Comparison of ENCODE assay signal across 8 cellular contexts in the genomic region with DNA sequence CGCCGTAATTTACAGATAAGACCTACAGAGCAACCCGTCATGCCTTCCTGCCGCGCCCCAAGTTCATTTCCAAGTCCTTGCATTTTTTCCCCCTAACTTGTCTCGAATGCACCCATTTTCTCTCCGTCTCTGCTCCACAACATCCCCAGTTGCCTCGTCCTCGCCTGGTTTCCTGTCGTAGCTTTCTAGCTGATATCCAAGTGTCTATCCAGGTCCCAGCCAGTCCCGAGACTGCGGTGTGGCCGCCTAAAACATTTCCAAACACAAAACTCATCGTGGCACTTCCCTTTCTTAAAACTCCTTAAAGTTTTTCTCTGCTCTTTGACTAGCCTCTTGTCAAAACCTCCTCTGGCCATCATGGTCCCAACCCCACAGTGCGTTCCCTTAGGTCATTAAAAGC. TPM values are rescaled to one million over a fixed set of nuclear protein-coding genes. Genes with fewer than 3 reads are reported as not detected.
DNase-seq lines count a peak whose midpoint lies in the region; ATAC-seq and TF ChIP-seq lines count a peak whose summit lies in the region.

No MANE protein-coding gene starts in this region.

- H3K4me1 Mint-ChIP-seq in activated CD4-positive, alpha-beta T cell treated with anti-CD3 and anti-CD28 coated beads, Interleukin-2, amount 10 ng/mL, durations not matched to agents 24 days and 14 days = peaks cover 24% of the 10 kb centered on the region
- peaks cover 25% of the 10 kb centered on the region for H3K4me1 Mint-ChIP-seq in activated CD8-positive, alpha-beta T cell treated with anti-CD3 and anti-CD28 coated beads for 36 hours (ENCODE audit: low read depth)

- H3K9me3 ChIP-seq in iPS-18c (ENCODE audit: control insufficient read depth, insufficient read depth, low read length) (no peaks in the 10 kb centered on the region), thymus (ENCODE audit: control insufficient read depth) (no peaks in the 10 kb centered on the region)

- no peak for ATAC-seq in activated CD8-positive, alpha-beta T cell treated with anti-CD3 and anti-CD28 coated beads for 36 hours
- no peak for ATAC-seq in HG03354 (IDR thresholded peaks at IDR 0.05; ENCODE audit: poor library complexity, severe bottlenecking, unreplicated experiment)
- no peak for ATAC-seq in HG02571 (IDR thresholded peaks at IDR 0.05; ENCODE audit: unreplicated experiment)

- intact Hi-C loops in activated CD4-positive, alpha-beta T cell treated with anti-CD3 and anti-CD28 coated beads, Interleukin-2, amount 10 ng/mL, durations not matched to agents 24 days and 14 days (cut with micrococcal nuclease) = no loop called here
- intact Hi-C loops in activated CD8-positive, alpha-beta T cell treated with anti-CD3 and anti-CD28 coated beads for 36 hours (cut with micrococcal nuclease) = no loop called here

- CTCF ChIA-PET in activated CD8-positive, alpha-beta T cell treated with anti-CD3 and anti-CD28 coated beads for 36 hours (lab: Charles Lee) = interaction anchor here (0.8 to 1.3 kb wide), 2 partner anchors 8 to 26 kb away, joined by 3 read pairs; no protein-coding TSS in a partner anchor

- H3K4me3 ChIP-seq in iPS-18c (ENCODE audit: insufficient read depth, low read depth, low read length) = peak overlapping the region; percentile 88; the same call in 1 of the 2 replicates
- peak overlapping the region; percentile 86 for H3K4me3 ChIP-seq in thymus (ENCODE audit: low read length)

- no peak overlapping the region for H3K27ac ChIP-seq in thymus (ENCODE audit: low read depth)

- 48% methylated on average over 15 of the region's 15 CpGs for WGBS in thymus

- POLR2A ChIA-PET in activated CD8-positive, alpha-beta T cell treated with anti-CD3 and anti-CD28 coated beads for 36 hours (lab: Charles Lee) = no interaction called here

- no peaks in the 10 kb centered on the region for H3K27me3 ChIP-seq in thymus (ENCODE audit: control insufficient read depth, insufficient read depth)

- DNase-seq in activated CD4-positive, alpha-beta T cell treated with anti-CD3 and anti-CD28 coated beads, Interleukin-2, amount 10 ng/mL, durations not matched to agents 24 days and 14 days = peak; percentile 61
- no peak for DNase-seq in activated CD4-positive, alpha-beta T cell treated with anti-CD3 and anti-CD28 coated beads, Interleukin-2, amount 50 U/mL, for 48 hours
- DNase-seq in activated CD8-positive, alpha-beta T cell treated with anti-CD3 and anti-CD28 coated beads for 36 hours = peak; percentile 6
- no peak for DNase-seq in NCI-H1930 (lab: John Stamatoyannopoulos, UW)

- H3K4me1 ChIP-seq in thymus (ENCODE audit: control insufficient read depth, insufficient read depth, low read length) = peaks cover 6% of the 10 kb centered on the region

- H3K27me3 Mint-ChIP-seq in activated CD4-positive, alpha-beta T cell treated with anti-CD3 and anti-CD28 coated beads, Interleukin-2, amount 10 ng/mL, durations not matched to agents 24 days and 14 days = peaks cover 21% of the 10 kb centered on the region
- no peaks in the 10 kb centered on the region for H3K27me3 Mint-ChIP-seq in activated CD8-positive, alpha-beta T cell treated with anti-CD3 and anti-CD28 coated beads for 36 hours

- no peaks in the 10 kb centered on the region for H3K36me3 ChIP-seq in thymus (ENCODE audit: control insufficient read depth, insufficient read depth)

- H3K9me3 Mint-ChIP-seq in activated CD4-positive, alpha-beta T cell treated with anti-CD3 and anti-CD28 coated beads, Interleukin-2, amount 10 ng/mL, durations not matched to agents 24 days and 14 days = no peaks in the 10 kb centered on the region
- H3K9me3 Mint-ChIP-seq in activated CD8-positive, alpha-beta T cell treated with anti-CD3 and anti-CD28 coated beads for 36 hours = no peaks in the 10 kb centered on the region

- peak overlapping the region; percentile 63 for H3K27ac Mint-ChIP-seq in activated CD4-positive, alpha-beta T cell treated with anti-CD3 and anti-CD28 coated beads, Interleukin-2, amount 10 ng/mL, durations not matched to agents 24 days and 14 days
- peak overlapping the region; percentile 82 for H3K27ac Mint-ChIP-seq in activated CD8-positive, alpha-beta T cell treated with anti-CD3 and anti-CD28 coated beads for 36 hours

- peaks cover 4% of the 10 kb centered on the region for H3K36me3 Mint-ChIP-seq in activated CD4-positive, alpha-beta T cell treated with anti-CD3 and anti-CD28 coated beads, Interleukin-2, amount 10 ng/mL, durations not matched to agents 24 days and 14 days (ENCODE audit: low read depth)
- peaks cover 13% of the 10 kb centered on the region for H3K36me3 Mint-ChIP-seq in activated CD8-positive, alpha-beta T cell treated with anti-CD3 and anti-CD28 coated beads for 36 hours (ENCODE audit: low read depth)

- H3K4me3 Mint-ChIP-seq in activated CD4-positive, alpha-beta T cell treated with anti-CD3 and anti-CD28 coated beads, Interleukin-2, amount 10 ng/mL, durations not matched to agents 24 days and 14 days = peak overlapping the region; percentile 90
- H3K4me3 Mint-ChIP-seq in activated CD8-positive, alpha-beta T cell treated with anti-CD3 and anti-CD28 coated beads for 36 hours = peak overlapping the region; percentile 99

- no peak for TF ChIP-seq CTCF in activated CD8-positive, alpha-beta T cell treated with anti-CD3 and anti-CD28 coated beads for 36 hours (IDR thresholded peaks at IDR 0.05)

RNA-seq across cellular contexts. Expression of a gene that starts 1.2 kb away (rescaled TPM):
- 34.3 and 36.4 TPM in 2 replicates for total RNA-seq in activated CD4-positive, alpha-beta T cell treated with anti-CD3 and anti-CD28 coated beads, Interleukin-2, amount 10 ng/mL, durations not matched to agents 24 days and 14 days
- total RNA-seq in activated CD8-positive, alpha-beta T cell treated with anti-CD3 and anti-CD28 coated beads for 36 hours = 10 to 100 TPM; 28.1 to 33.3 TPM
- 7.2 TPM for polyA plus RNA-seq in thymus

Comparison
In these comparisons a context has a peak if more than half of its experiments do, and no peak if none do; other contexts are left out.
1. DNase-seq: peak in activated CD4-positive, alpha-beta T cell treated with anti-CD3 and anti-CD28 coated beads, Interleukin-2, amount 10 ng/mL, durations not matched to agents 24 days and 14 days (single experiment) and activated CD8-positive, alpha-beta T cell treated with anti-CD3 and anti-CD28 coated beads for 36 hours (single experiment); none in activated CD4-positive, alpha-beta T cell treated with anti-CD3 and anti-CD28 coated beads, Interleukin-2, amount 50 U/mL, for 48 hours (0 of 2) and NCI-H1930 (0 of 2).